18 cellular contexts compared by ENCODE assay signal in genomic region chr10:86164912-86165311, GRCh38.
A peak's percentile ranks its signal among the peaks of the same experiment; 100 is the strongest.
DNase-seq lines count a peak whose midpoint lies in the region; ATAC-seq and TF ChIP-seq lines count a peak whose summit lies in the region.
"Had no signal": no experiment of that assay in that cellular context is flagged by ENCODE, and none has a peak within 500 bp of the region (broad histone marks: within the 10 kb centered on the region; RNA-seq: fewer than 3 reads in every experiment).

No MANE protein-coding gene starts in this region.

- peak overlapping the region; percentile 2 for H3K18ac ChIP-seq in neuronal stem cell (ENCODE audit: low read length)

- H2AFZ ChIP-seq in hepatocyte (no peak overlapping the region), neuronal stem cell (ENCODE audit: low read length) (no peak overlapping the region)
- H2AFZ ChIP-seq: GM23338 had no signal

- H4K20me1 ChIP-seq in hepatocyte (ENCODE audit: insufficient read depth, poor library complexity, severe bottlenecking), result no peaks in the 10 kb centered on the region
- H4K20me1 ChIP-seq: BLaER1 had no signal

- no peak overlapping the region for H3K23ac ChIP-seq in neuronal stem cell (ENCODE audit: low read depth, low read length, poor library complexity)

- H3K4me3 Mint-ChIP-seq in activated naive CD4-positive, alpha-beta T cell treated with anti-CD3 and anti-CD28 coated beads, Interleukin-2, amount 10 ng/mL, durations not matched to agents 7 days and 5 days, result no peak overlapping the region
- H3K4me3 Mint-ChIP-seq: CD14-positive monocyte; CD4-positive, alpha-beta memory T cell; GM23338 had no signal

- no peaks in the 10 kb centered on the region for H3K9me2 ChIP-seq in hepatocyte (replicated peaks; ENCODE audit: insufficient read depth)

- H3K79me2 ChIP-seq in hepatocyte, result no peaks in the 10 kb centered on the region

- no peak overlapping the region for H2BK5ac ChIP-seq in neuronal stem cell (ENCODE audit: low read length)

- TF ChIP-seq POLR2A in spleen (IDR thresholded peaks at IDR 0.05), result no peak

- no peak overlapping the region for H4K8ac ChIP-seq in neuronal stem cell (ENCODE audit: low read depth, low read length)

- H3K9me3 Mint-ChIP-seq in activated naive CD4-positive, alpha-beta T cell treated with anti-CD3 and anti-CD28 coated beads, Interleukin-2, amount 10 ng/mL, durations not matched to agents 7 days and 5 days, result no peaks in the 10 kb centered on the region
- H3K9me3 Mint-ChIP-seq: CD4-positive, alpha-beta memory T cell; GM23338 had no signal

- peak; percentile 9 for DNase-seq in activated naive CD4-positive, alpha-beta T cell treated with anti-CD3 and anti-CD28 coated beads, Interleukin-2, amount 10 ng/mL, durations not matched to agents 7 days and 5 days
- DNase-seq in activated naive CD4-positive, alpha-beta T cell treated with Interleukin-2 at 50 U/mL for 16 hours, result no peak
- DNase-seq in hepatocyte (ENCODE audit: low spot score) (no peak), neuronal stem cell (ENCODE audit: low spot score) (no peak), spleen (peak; percentile 51), dermis blood vessel endothelial cell (no peak)
- no peak for DNase-seq in effector CD8-positive, alpha-beta T cell (lab: John Stamatoyannopoulos, UW)
- DNase-seq: 8988T; CD4-positive, alpha-beta memory T cell; DMS153; DMS79; GDM1; H7 had no signal

- no peak overlapping the region for H2BK15ac ChIP-seq in neuronal stem cell (ENCODE audit: low read length)

- H3K9ac ChIP-seq in neuronal stem cell (ENCODE audit: low read depth, low read length, poor library complexity), result no peak overlapping the region
- H3K9ac ChIP-seq: BLaER1 had no signal

- no peak overlapping the region for H3K4me3 ChIP-seq in hepatocyte
- no peak overlapping the region for H3K4me3 ChIP-seq in neuronal stem cell (ENCODE audit: low read length in 2 of 2)
- no peak overlapping the region for H3K4me3 ChIP-seq in spleen
- H3K4me3 ChIP-seq: BLaER1, GM23338 had no signal

- CTCF ChIA-PET in activated naive CD4-positive, alpha-beta T cell treated with anti-CD3 and anti-CD28 coated beads, Interleukin-2, amount 10 ng/mL, durations not matched to agents 7 days and 5 days (lab: Charles Lee), result no interaction called here

- H3K27ac Mint-ChIP-seq in activated naive CD4-positive, alpha-beta T cell treated with anti-CD3 and anti-CD28 coated beads, Interleukin-2, amount 10 ng/mL, durations not matched to agents 7 days and 5 days, result no peak overlapping the region
- H3K27ac Mint-ChIP-seq: CD4-positive, alpha-beta memory T cell; GM23338 had no signal

- no peaks in the 10 kb centered on the region for H3K36me3 Mint-ChIP-seq in activated naive CD4-positive, alpha-beta T cell treated with anti-CD3 and anti-CD28 coated beads, Interleukin-2, amount 10 ng/mL, durations not matched to agents 7 days and 5 days
- H3K36me3 Mint-ChIP-seq: CD14-positive monocyte; CD4-positive, alpha-beta memory T cell had no signal

- H3K27me3 Mint-ChIP-seq in activated naive CD4-positive, alpha-beta T cell treated with anti-CD3 and anti-CD28 coated beads, Interleukin-2, amount 10 ng/mL, durations not matched to agents 7 days and 5 days, result peaks cover 15% of the 10 kb centered on the region

- no peaks in the 10 kb centered on the region for H3K4me1 Mint-ChIP-seq in activated naive CD4-positive, alpha-beta T cell treated with anti-CD3 and anti-CD28 coated beads, Interleukin-2, amount 10 ng/mL, durations not matched to agents 7 days and 5 days
- H3K4me1 Mint-ChIP-seq: CD14-positive monocyte; CD4-positive, alpha-beta memory T cell; GM23338 had no signal

- no peak overlapping the region for H3K14ac ChIP-seq in neuronal stem cell (ENCODE audit: low read length)

- no peaks in the 10 kb centered on the region for H3K9me3 ChIP-seq in hepatocyte (ENCODE audit: low read depth)
- no peaks in the 10 kb centered on the region for H3K9me3 ChIP-seq in neuronal stem cell (replicated peaks in 1 of 2; ENCODE audit: control insufficient read depth in 2 of 2, insufficient read depth in 1 of 2, low read depth in 1 of 2, low read length in 2 of 2)
- no peaks in the 10 kb centered on the region for H3K9me3 ChIP-seq in spleen
- H3K9me3 ChIP-seq: BLaER1 had no signal

- peaks cover 29% of the 10 kb centered on the region for H3K4me1 ChIP-seq in hepatocyte (ENCODE audit: insufficient read depth)
- peaks cover 0 to 7% of the 10 kb centered on the region in 2 donors for H3K4me1 ChIP-seq in neuronal stem cell (ENCODE audit: control insufficient read depth in 2 of 2, insufficient read depth in 1 of 2, low read depth in 1 of 2, low read length in 2 of 2)
- no peaks in the 10 kb centered on the region for H3K4me1 ChIP-seq in spleen

- H2AK5ac ChIP-seq in neuronal stem cell (ENCODE audit: low read depth, low read length), result no peak overlapping the region

- no peak overlapping the region for H3K4me2 ChIP-seq in hepatocyte
- no peak overlapping the region for H3K4me2 ChIP-seq in neuronal stem cell (ENCODE audit: insufficient read depth, low read length, poor library complexity, severe bottlenecking)
- H3K4me2 ChIP-seq: BLaER1, GM23338 had no signal

- H3K27ac ChIP-seq in hepatocyte (peak overlapping the region; percentile 66), neuronal stem cell (replicated peaks; ENCODE audit: low read length) (no peak overlapping the region), spleen (no peak overlapping the region)
- H3K27ac ChIP-seq: BLaER1 had no signal

- H3K36me3 ChIP-seq in hepatocyte (replicated peaks; ENCODE audit: insufficient read depth, low read depth), result no peaks in the 10 kb centered on the region
- H3K36me3 ChIP-seq in neuronal stem cell (replicated peaks in 1 of 2; ENCODE audit: control insufficient read depth in 2 of 2, insufficient read depth in 2 of 2, low read length in 2 of 2), result no peaks in the 10 kb centered on the region
- no peaks in the 10 kb centered on the region for H3K36me3 ChIP-seq in spleen
- H3K36me3 ChIP-seq: BLaER1 had no signal

- TF ChIP-seq CTCF in hepatocyte (IDR thresholded peaks at IDR 0.05; ENCODE audit: poor library complexity), result no peak
- TF ChIP-seq CTCF in spleen (IDR thresholded peaks at IDR 0.05 in 8 of 11, conservative IDR thresholded peaks at IDR 0.05 in 3 of 11), result no peak

- no peak overlapping the region for H2BK12ac ChIP-seq in neuronal stem cell (ENCODE audit: low read length)

- no peaks in the 10 kb centered on the region for H3K79me1 ChIP-seq in neuronal stem cell (ENCODE audit: low read depth, low read length)

- 90% methylated on average over 3 of the region's 3 CpGs for WGBS in hepatocyte (ENCODE audit: low lambda C conversion rate, missing lambda C conversion rate)
- WGBS in neuronal stem cell (ENCODE audit: extremely low coverage in 2 of 2, insufficient read length in 2 of 2, insufficient replicate concordance in 1 of 2), 2 donors, result no CpG with 5 or more reads among the region's 3 CpGs
- WGBS in spleen, 5 donors, result 72 to 86% (median 78%) methylated on average over 3 of the region's 3 CpGs

- no peak overlapping the region for H3K4ac ChIP-seq in neuronal stem cell (ENCODE audit: low read length)

- H3K27me3 ChIP-seq in hepatocyte, result no peaks in the 10 kb centered on the region
- H3K27me3 ChIP-seq in neuronal stem cell (ENCODE audit: control insufficient read depth in 3 of 3, insufficient read depth in 3 of 3, low read depth in 1 of 3, low read length in 3 of 3), result peaks cover 0 to 2% (median 0%) of the 10 kb centered on the region in 3 experiments
- no peaks in the 10 kb centered on the region for H3K27me3 ChIP-seq in spleen (replicated peaks in 1 of 7)
- H3K27me3 ChIP-seq: BLaER1 had no signal

- H2BK120ac ChIP-seq in neuronal stem cell (ENCODE audit: low read depth, low read length), result no peak overlapping the region

- ATAC-seq in GM21528 (IDR thresholded peaks at IDR 0.05; ENCODE audit: low FRiP score, unreplicated experiment), result no peak
- ATAC-seq: GM23338, HCT116 had no signal

- intact Hi-C loops in spleen (cut with DNase I; ENCODE audit: low total_unique reads), result no loop called here

- no peak overlapping the region for H4K91ac ChIP-seq in neuronal stem cell (ENCODE audit: low read depth, low read length, poor library complexity)

Comparison
In these comparisons a context has a peak if more than half of its experiments do, and no peak if none do; other contexts are left out.
1. DNase-seq: peak in activated naive CD4-positive, alpha-beta T cell treated with anti-CD3 and anti-CD28 coated beads, Interleukin-2, amount 10 ng/mL, durations not matched to agents 7 days and 5 days (single experiment) and spleen (single experiment); none in activated naive CD4-positive, alpha-beta T cell treated with Interleukin-2 at 50 U/mL for 16 hours (single experiment), hepatocyte (single experiment), neuronal stem cell (single experiment), effector CD8-positive, alpha-beta T cell (single experiment) and dermis blood vessel endothelial cell (single experiment).